In the genomic region with DNA sequence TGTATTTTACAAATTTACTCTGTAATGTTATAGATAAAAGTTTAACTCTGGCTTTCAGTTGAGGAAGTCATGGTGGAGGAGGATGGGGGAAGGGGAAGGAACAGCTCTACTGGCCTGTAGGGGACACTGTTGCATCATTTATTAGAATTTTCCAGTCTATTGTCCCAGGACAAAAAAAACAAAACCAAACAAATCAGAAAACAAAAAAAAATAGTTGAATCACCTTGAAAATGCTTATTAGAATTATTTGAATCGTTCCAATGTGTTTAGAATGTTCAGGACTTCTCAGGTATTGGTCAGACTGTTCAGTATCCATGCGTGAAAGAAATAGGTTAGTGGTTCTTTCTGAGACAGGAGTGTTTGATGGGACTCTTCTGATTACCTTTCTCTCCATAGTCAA, we compare ENCODE assay signal across 8 cellular contexts.
DNase-seq lines count a peak whose midpoint lies in the region; ATAC-seq and TF ChIP-seq lines count a peak whose summit lies in the region.

No MANE protein-coding gene starts in this region.

- H3K27me3 ChIP-seq in esophagus squamous epithelium = no peaks in the 10 kb centered on the region
- peaks cover 0 to 21% (median 0%) of the 10 kb centered on the region in 3 experiments for H3K27me3 ChIP-seq in neuronal stem cell (ENCODE audit: control insufficient read depth in 3 of 3, insufficient read depth in 3 of 3, low read depth in 1 of 3, low read length in 3 of 3)

- H3K4me3 ChIP-seq in esophagus squamous epithelium (no peak overlapping the region), neuronal stem cell (ENCODE audit: low read length in 2 of 2) (no peak overlapping the region), lower leg skin (ENCODE audit: low read depth, poor library complexity, severe bottlenecking) (no peak overlapping the region)

- no peak overlapping the region for H2BK120ac ChIP-seq in neuronal stem cell (ENCODE audit: low read depth, low read length)

- H3K23ac ChIP-seq in neuronal stem cell (ENCODE audit: low read depth, low read length, poor library complexity) = no peak overlapping the region

- TF ChIP-seq POLR2A in esophagus squamous epithelium (IDR thresholded peaks at IDR 0.05) = no peak
- no peak for TF ChIP-seq POLR2A in lower leg skin (IDR thresholded peaks at IDR 0.05)

- H3K27ac ChIP-seq in esophagus squamous epithelium (no peak overlapping the region), neuronal stem cell (replicated peaks; ENCODE audit: low read length) (no peak overlapping the region)

- no peaks in the 10 kb centered on the region for H3K9me3 ChIP-seq in esophagus squamous epithelium
- H3K9me3 ChIP-seq in neuronal stem cell (replicated peaks in 1 of 2; ENCODE audit: control insufficient read depth in 2 of 2, insufficient read depth in 1 of 2, low read depth in 1 of 2, low read length in 2 of 2) = no peaks in the 10 kb centered on the region

- H2BK5ac ChIP-seq in neuronal stem cell (ENCODE audit: low read length) = no peak overlapping the region

- H2BK15ac ChIP-seq in neuronal stem cell (ENCODE audit: low read length) = no peak overlapping the region

- no peak overlapping the region for H4K91ac ChIP-seq in neuronal stem cell (ENCODE audit: low read depth, low read length, poor library complexity)

- H3K4me1 ChIP-seq in esophagus squamous epithelium (peaks cover 0 to 6% (median 0%) of the 10 kb centered on the region in 3 donors), neuronal stem cell (ENCODE audit: control insufficient read depth in 2 of 2, insufficient read depth in 1 of 2, low read depth in 1 of 2, low read length in 2 of 2) (no peaks in the 10 kb centered on the region)

- no peak overlapping the region for H3K14ac ChIP-seq in neuronal stem cell (ENCODE audit: low read length)

- TF ChIP-seq CTCF in esophagus squamous epithelium (IDR thresholded peaks at IDR 0.05) (peak; percentile 64 to 87 (median 76)), lower leg skin (IDR thresholded peaks at IDR 0.05) (no peak)

- H4K8ac ChIP-seq in neuronal stem cell (ENCODE audit: low read depth, low read length) = no peak overlapping the region

- ATAC-seq in Right ventricle myocardium inferior (peak; percentile 63), HG02798 (IDR thresholded peaks at IDR 0.05; ENCODE audit: poor library complexity, unreplicated experiment) (no peak)

- H2BK12ac ChIP-seq in neuronal stem cell (ENCODE audit: low read length) = no peak overlapping the region

- no peak overlapping the region for H2AFZ ChIP-seq in neuronal stem cell (ENCODE audit: low read length)

- WGBS in esophagus squamous epithelium, 2 donors = 61% methylated on average over 2 of the region's 2 CpGs
- WGBS in neuronal stem cell (ENCODE audit: extremely low coverage in 2 of 2, insufficient read length in 2 of 2, insufficient replicate concordance in 1 of 2), 2 donors = no CpG with 5 or more reads among the region's 2 CpGs
- 57 to 73% methylated on average over 2 of the region's 2 CpGs for WGBS in lower leg skin, 2 donors

- H2AK5ac ChIP-seq in neuronal stem cell (ENCODE audit: low read depth, low read length) = no peak overlapping the region

- intact Hi-C loops in Right ventricle myocardium inferior (cut with DNase I) = loop anchor here (5.0 kb wide), 3 partner anchors 336 to 991 kb away; no protein-coding TSS in a partner anchor
- intact Hi-C loops in cardiac septum (cut with DNase I) = loop anchor here (5.0 kb wide), 1 partner anchor 986 kb away; a partner anchor contains a TSS
- intact Hi-C loops in esophagus squamous epithelium (cut with DNase I) = no loop called here
- intact Hi-C loops in lower leg skin (cut with DNase I; ENCODE audit: low total_unique reads) = no loop called here

- H3K4ac ChIP-seq in neuronal stem cell (ENCODE audit: low read length) = no peak overlapping the region

- H3K18ac ChIP-seq in neuronal stem cell (ENCODE audit: low read length) = no peak overlapping the region

- H3K36me3 ChIP-seq in esophagus squamous epithelium = peaks cover 0 to 7% (median 0%) of the 10 kb centered on the region in 3 donors
- H3K36me3 ChIP-seq in neuronal stem cell (replicated peaks in 1 of 2; ENCODE audit: control insufficient read depth in 2 of 2, insufficient read depth in 2 of 2, low read length in 2 of 2) = no peaks in the 10 kb centered on the region

- DNase-seq in Right ventricle myocardium inferior (ENCODE audit: missing footprints) (no peak), cardiac septum (ENCODE audit: low spot score) (no peak), NOMO-1 treated with DMSO at 0.1 percent for 48 hours (lab: John Stamatoyannopoulos, UW; ENCODE audit: unreplicated experiment) (peak; percentile 77), esophagus squamous epithelium (lab: John Stamatoyannopoulos, UW) (no peak), neuronal stem cell (ENCODE audit: low spot score) (peak; percentile 50), lower leg skin (ENCODE audit: low spot score in 2 of 2) (no peak)
- no peak for DNase-seq in stimulated activated CD4-positive, alpha-beta T cell treated with anti-CD3 and anti-CD28 coated beads, Interleukin-4, amount 100 ng/mL, for 24 hours

- no peak overlapping the region for H3K4me2 ChIP-seq in neuronal stem cell (ENCODE audit: insufficient read depth, low read length, poor library complexity, severe bottlenecking)

- no peaks in the 10 kb centered on the region for H3K79me1 ChIP-seq in neuronal stem cell (ENCODE audit: low read depth, low read length)

- no peak overlapping the region for H3K9ac ChIP-seq in neuronal stem cell (ENCODE audit: low read depth, low read length, poor library complexity)

Comparison
In these comparisons a context has a peak if more than half of its experiments do, and no peak if none do; other contexts are left out.
1. DNase-seq: peak in NOMO-1 treated with DMSO at 0.1 percent for 48 hours (single experiment) and neuronal stem cell (single experiment); none in Right ventricle myocardium inferior (single experiment), cardiac septum (single experiment), esophagus squamous epithelium (single experiment), lower leg skin (0 of 2) and stimulated activated CD4-positive, alpha-beta T cell treated with anti-CD3 and anti-CD28 coated beads, Interleukin-4, amount 100 ng/mL, for 24 hours (single experiment).
2. CTCF ChIP-seq: peak in esophagus squamous epithelium (6 of 6); none in lower leg skin (0 of 3).
3. intact Hi-C loops: an anchor here in Right ventricle myocardium inferior (5.0 kb wide) and cardiac septum (5.0 kb wide); none called in esophagus squamous epithelium and lower leg skin.